Comparison of ENCODE assay signal across 1 cellular context in genomic region chr2:99140860-99141109, GRCh38.
TF ChIP-seq lines count a peak whose summit lies in the region.

No MANE protein-coding gene starts in this region.

TF ChIP-seq in K562, 482 proteins besides CTCF, POLR2A, EP300 and RAD21:
- TF ChIP-seq SREBF2 (CRISPR knock-in tag; IDR thresholded peaks at IDR 0.05) (no peak), MLLT1 (IDR thresholded peaks at IDR 0.05) (no peak), CBX5 (IDR thresholded peaks at IDR 0.05; ENCODE audit: borderline replicate concordance, low read depth) (no peak), TFE3 (CRISPR knock-in tag; IDR thresholded peaks at IDR 0.05) (no peak), MEF2D (tag; conservative IDR thresholded peaks at IDR 0.05; ENCODE audit: low read depth) (no peak), ZNF197 (CRISPR knock-in tag; IDR thresholded peaks at IDR 0.05; ENCODE audit: low read depth) (no peak), KDM2B (CRISPR knock-in tag; IDR thresholded peaks at IDR 0.05) (0 out of 2 replicates have a peak, but pooled peaks have one; percentile 9), CEBPZ (IDR thresholded peaks at IDR 0.05; ENCODE audit: borderline replicate concordance, low read depth, low read length) (no peak), HNRNPUL1 (IDR thresholded peaks at IDR 0.05; ENCODE audit: low read length) (no peak), YY1 (IDR thresholded peaks at IDR 0.05; ENCODE audit: borderline replicate concordance in 1 of 3, control insufficient read depth in 1 of 3, extremely low read depth in 1 of 3, insufficient read depth in 3 of 3, insufficient read length in 1 of 3, insufficient replicate concordance in 2 of 3, low read depth in 1 of 3, low read length in 2 of 3) (peak in 1 of 3 experiments; percentile 16), ETV5 (CRISPR knock-in tag; IDR thresholded peaks at IDR 0.05; ENCODE audit: low read depth) (0 out of 2 replicates have a peak, but pooled peaks have one; percentile 6), HNRNPLL (IDR thresholded peaks at IDR 0.05; ENCODE audit: low read depth, low read length, poor library complexity, severe bottlenecking) (peak; percentile 45), BRD4 (IDR thresholded peaks at IDR 0.05) (no peak), ATF6 (CRISPR knock-in tag; IDR thresholded peaks at IDR 0.05) (no peak), ZNF644 (tag; IDR thresholded peaks at IDR 0.05; ENCODE audit: low read depth) (no peak), CBX2 (IDR thresholded peaks at IDR 0.05; ENCODE audit: insufficient read depth, low read length, poor library complexity, severe bottlenecking) (no peak), ATF1 (CRISPR knock-in tag; IDR thresholded peaks at IDR 0.05) (no peak), ATF1 (tag; IDR thresholded peaks at IDR 0.05) (no peak), ZBTB8A (IDR thresholded peaks at IDR 0.05; ENCODE audit: partially characterized antibody) (no peak), GABPB1 (CRISPR knock-in tag; IDR thresholded peaks at IDR 0.05) (0 out of 2 replicates have a peak, but pooled peaks have one; percentile 17), ZNF174 (CRISPR knock-in tag; IDR thresholded peaks at IDR 0.05) (no peak), ZNF124 (CRISPR knock-in tag; IDR thresholded peaks at IDR 0.05) (no peak), ZZZ3 (IDR thresholded peaks at IDR 0.05) (no peak)
